34 cellular contexts compared by ENCODE assay signal in genomic region chr7:105822806-105823205, GRCh38.
"Had no signal": no experiment of that assay in that cellular context is flagged by ENCODE, and none has a peak within 500 bp of the region (broad histone marks: within the 10 kb centered on the region; RNA-seq: fewer than 3 reads in every experiment).

No MANE protein-coding gene starts in this region.

- ATAC-seq: activated naive CD4-positive, alpha-beta T cell treated with anti-CD3 and anti-CD28 coated beads, Interleukin-2, amount 50 U/mL, for 72 hours; activated T-cell treated with anti-CD3 and anti-CD28 coated beads, Interleukin-2, amount 50 U/mL, for 4 hours; Right ventricle myocardium inferior had no signal

- H3K9me3 ChIP-seq: adrenal gland, MG63 had no signal

- H3K36me3 Mint-ChIP-seq: activated CD4-positive, alpha-beta memory T cell treated with anti-CD3 and anti-CD28 coated beads for 36 hours had no signal

- H3K4me3 ChIP-seq: adrenal gland, coronary artery, MG63, PC-9 had no signal

- H3K4me3 Mint-ChIP-seq: activated CD4-positive, alpha-beta memory T cell treated with anti-CD3 and anti-CD28 coated beads for 36 hours; activated naive CD4-positive, alpha-beta T cell treated with anti-CD3 and anti-CD28 coated beads for 36 hours; activated T-cell treated with anti-CD3 and anti-CD28 coated beads, Interleukin-2, amount 50 U/mL, for 4 hours; activated T-helper 1 cell treated with anti-CD3 and anti-CD28 coated beads, Interleukin-12 subunit alpha, Interleukin-12 subunit beta, Interleukin-2, Interleukin-4 antibody, amounts not matched to agents 30 ng/mL and 10 ng/mL and 1 ng/mL, durations not matched to agents 14 hours and 24 hours and 36 hours; T-helper 2 cell treated with Interferon-gamma antibody and Interleukin-4, amounts not matched to agents 5 μg/mL and 100 μg/mL, for 36 hours had no signal

- H3K27ac Mint-ChIP-seq: activated CD4-positive, alpha-beta memory T cell treated with anti-CD3 and anti-CD28 coated beads for 36 hours; activated naive CD4-positive, alpha-beta T cell treated with anti-CD3 and anti-CD28 coated beads for 36 hours; activated T-helper 1 cell treated with anti-CD3 and anti-CD28 coated beads, Interleukin-12 subunit alpha, Interleukin-12 subunit beta, Interleukin-2, Interleukin-4 antibody, amounts not matched to agents 30 ng/mL and 10 ng/mL and 1 ng/mL, durations not matched to agents 14 hours and 24 hours and 36 hours; T-helper 2 cell treated with Interferon-gamma antibody and Interleukin-4, amounts not matched to agents 5 μg/mL and 100 μg/mL, for 36 hours had no signal

- H3K36me3 ChIP-seq: adrenal gland, brain microvascular endothelial cell, MG63 had no signal

- H3K27me3 Mint-ChIP-seq: activated CD4-positive, alpha-beta memory T cell treated with anti-CD3 and anti-CD28 coated beads for 36 hours had no signal

- FAIRE-seq: RCC 7860, TTC549 had no signal

- H3K4me2 ChIP-seq: PC-9 had no signal

- DNase-seq: activated CD4-positive, alpha-beta memory T cell treated with anti-CD3 and anti-CD28 coated beads for 36 hours; activated CD4-positive, alpha-beta T cell treated with anti-CD3 and anti-CD28 coated beads for 4 hours; activated CD4-positive, alpha-beta T cell treated with anti-CD3 and anti-CD28 coated beads, Interleukin-2, amount 50 U/mL, for 1 hour; activated CD4-positive, CD25-positive, alpha-beta regulatory T cell treated with anti-CD3 and anti-CD28 coated beads, Interleukin-2, amount 50 U/mL, for 72 hours; activated CD8-positive, alpha-beta memory T cell treated with anti-CD3 and anti-CD28 coated beads, Interleukin-2, amount 50 U/mL, for 4 hours; activated gamma-delta T cell treated with Interleukin-2 at 50 U/mL for 16 hours; activated naive CD4-positive, alpha-beta T cell treated with anti-CD3 and anti-CD28 coated beads for 36 hours; activated T-cell treated with anti-CD3 and anti-CD28 coated beads for 4 hours; activated T-cell treated with anti-CD3 and anti-CD28 coated beads, Interleukin-2, amount 50 U/mL, for 4 hours; adrenal gland; anterior cingulate cortex; brain microvascular endothelial cell; Karpas-422; MG63; NCI-H1048; NCI-H1105 treated with DMSO at 0.1 percent for 48 hours; NCI-H1436; NCI-H1694; NCI-H1930; NCI-H2081 treated with DMSO at 0.1 percent for 48 hours; NCI-H345; NCI-H526; NCI-H748 treated with DMSO at 0.1 percent for 48 hours; NK-92 treated with Interleukin-12 subunit alpha and Interleukin-12 subunit beta, amount 100 ng/mL, for 24 hours; PC-9; SIG-M5 had no signal

- H3K27me3 ChIP-seq: adrenal gland, brain microvascular endothelial cell, MG63 had no signal

- H2AFZ ChIP-seq: PC-9 had no signal

- H3K27ac ChIP-seq: adrenal gland, brain microvascular endothelial cell, coronary artery, PC-9, RWPE1 had no signal
